Comparison of ENCODE assay signal across 10 cellular contexts in the genomic region with DNA sequence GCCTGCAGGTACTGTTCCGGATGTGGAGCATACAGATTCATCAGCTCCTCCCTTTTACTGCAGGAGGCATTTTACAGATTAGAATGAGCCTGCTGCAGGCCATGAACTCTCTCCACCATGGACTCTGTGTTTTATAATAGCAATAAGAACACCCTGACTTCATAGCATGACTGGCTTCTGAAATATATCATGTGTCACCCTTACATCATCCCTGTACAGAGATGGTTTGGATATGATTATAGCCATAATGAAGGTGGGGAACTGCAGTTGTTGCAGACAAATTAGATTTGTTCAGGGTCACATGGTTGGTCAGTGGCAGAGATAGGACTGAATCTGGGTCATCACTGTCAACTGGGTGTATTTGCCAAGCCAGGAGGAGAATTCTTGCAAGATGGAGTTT.
DNase-seq lines count a peak whose midpoint lies in the region; ATAC-seq and TF ChIP-seq lines count a peak whose summit lies in the region.
"Had no signal": no experiment of that assay in that cellular context is flagged by ENCODE, and none has a peak within 500 bp of the region (broad histone marks: within the 10 kb centered on the region; RNA-seq: fewer than 3 reads in every experiment).

No MANE protein-coding gene starts in this region.

- TF ChIP-seq CTCF in foreskin keratinocyte (conservative IDR thresholded peaks at IDR 0.05) (no peak), smooth muscle cell (IDR thresholded peaks at IDR 0.05; ENCODE audit: borderline replicate concordance, insufficient read depth, poor library complexity, severe bottlenecking) (no peak), coronary artery (IDR thresholded peaks at IDR 0.05) (no peak)

- no peak overlapping the region for H3K27ac Mint-ChIP-seq in activated naive CD8-positive, alpha-beta T cell treated with anti-CD3 and anti-CD28 coated beads, Interleukin-2, amount 50 U/mL, for 24 hours
- H3K27ac Mint-ChIP-seq in activated naive CD8-positive, alpha-beta T cell treated with anti-CD3 and anti-CD28 coated beads for 36 hours = no peak overlapping the region
- H3K27ac Mint-ChIP-seq in activated T-helper 17 cell treated with anti-CD3 and anti-CD28 coated beads, Interleukin-2, amount 50 U/mL, for 72 hours = no peak overlapping the region
- H3K27ac Mint-ChIP-seq: GM23338 had no signal

- peaks cover 21% of the 10 kb centered on the region for H3K4me1 Mint-ChIP-seq in activated naive CD8-positive, alpha-beta T cell treated with anti-CD3 and anti-CD28 coated beads, Interleukin-2, amount 50 U/mL, for 24 hours
- H3K4me1 Mint-ChIP-seq in activated naive CD8-positive, alpha-beta T cell treated with anti-CD3 and anti-CD28 coated beads for 36 hours = peaks cover 23% of the 10 kb centered on the region
- peaks cover 22% of the 10 kb centered on the region for H3K4me1 Mint-ChIP-seq in activated T-helper 17 cell treated with anti-CD3 and anti-CD28 coated beads, Interleukin-2, amount 50 U/mL, for 72 hours

- H3K27me3 Mint-ChIP-seq in activated naive CD8-positive, alpha-beta T cell treated with anti-CD3 and anti-CD28 coated beads, Interleukin-2, amount 50 U/mL, for 24 hours = no peaks in the 10 kb centered on the region
- no peaks in the 10 kb centered on the region for H3K27me3 Mint-ChIP-seq in activated naive CD8-positive, alpha-beta T cell treated with anti-CD3 and anti-CD28 coated beads for 36 hours
- no peaks in the 10 kb centered on the region for H3K27me3 Mint-ChIP-seq in activated T-helper 17 cell treated with anti-CD3 and anti-CD28 coated beads, Interleukin-2, amount 50 U/mL, for 72 hours

- H3K9me3 Mint-ChIP-seq in activated naive CD8-positive, alpha-beta T cell treated with anti-CD3 and anti-CD28 coated beads, Interleukin-2, amount 50 U/mL, for 24 hours = no peaks in the 10 kb centered on the region
- H3K9me3 Mint-ChIP-seq in activated naive CD8-positive, alpha-beta T cell treated with anti-CD3 and anti-CD28 coated beads for 36 hours = no peaks in the 10 kb centered on the region
- no peaks in the 10 kb centered on the region for H3K9me3 Mint-ChIP-seq in activated T-helper 17 cell treated with anti-CD3 and anti-CD28 coated beads, Interleukin-2, amount 50 U/mL, for 72 hours
- H3K9me3 Mint-ChIP-seq: GM23338 had no signal

- H3K4me3 Mint-ChIP-seq in activated naive CD8-positive, alpha-beta T cell treated with anti-CD3 and anti-CD28 coated beads, Interleukin-2, amount 50 U/mL, for 24 hours = no peak overlapping the region
- H3K4me3 Mint-ChIP-seq in activated naive CD8-positive, alpha-beta T cell treated with anti-CD3 and anti-CD28 coated beads for 36 hours = no peak overlapping the region
- H3K4me3 Mint-ChIP-seq in activated T-helper 17 cell treated with anti-CD3 and anti-CD28 coated beads, Interleukin-2, amount 50 U/mL, for 72 hours = no peak overlapping the region
- H3K4me3 Mint-ChIP-seq: GM23338 had no signal

- H3K36me3 Mint-ChIP-seq in activated naive CD8-positive, alpha-beta T cell treated with anti-CD3 and anti-CD28 coated beads, Interleukin-2, amount 50 U/mL, for 24 hours (ENCODE audit: low read depth) = no peaks in the 10 kb centered on the region
- H3K36me3 Mint-ChIP-seq in activated naive CD8-positive, alpha-beta T cell treated with anti-CD3 and anti-CD28 coated beads for 36 hours = peaks cover 8% of the 10 kb centered on the region
- peaks cover 23% of the 10 kb centered on the region for H3K36me3 Mint-ChIP-seq in activated T-helper 17 cell treated with anti-CD3 and anti-CD28 coated beads, Interleukin-2, amount 50 U/mL, for 72 hours (ENCODE audit: low read depth)

- peak; percentile 20 for ATAC-seq in activated naive CD8-positive, alpha-beta T cell treated with anti-CD3 and anti-CD28 coated beads, Interleukin-2, amount 50 U/mL, for 24 hours
- peak; percentile 57 for ATAC-seq in activated T-helper 17 cell treated with anti-CD3 and anti-CD28 coated beads, Interleukin-2, amount 50 U/mL, for 72 hours (replicated peaks)
- peak; percentile 90 for ATAC-seq in foreskin keratinocyte
- ATAC-seq: GM23338 had no signal

- H3K4me2 ChIP-seq in smooth muscle cell = no peak overlapping the region
- H3K4me2 ChIP-seq: GM23338 had no signal

- H4K20me1 ChIP-seq in smooth muscle cell (ENCODE audit: low read depth) = peaks cover 81% of the 10 kb centered on the region

- H3K4me1 ChIP-seq in foreskin keratinocyte (peaks cover 18% of the 10 kb centered on the region), smooth muscle cell (ENCODE audit: low read depth) (no peaks in the 10 kb centered on the region)

- H3K27me3 ChIP-seq in foreskin keratinocyte = no peaks in the 10 kb centered on the region
- H3K27me3 ChIP-seq in smooth muscle cell (ENCODE audit: low read depth) = no peaks in the 10 kb centered on the region
- H3K27me3 ChIP-seq: MG63 had no signal

- H3K79me2 ChIP-seq in smooth muscle cell (ENCODE audit: low read depth) = peaks cover 68% of the 10 kb centered on the region

- H3K36me3 ChIP-seq in smooth muscle cell (ENCODE audit: low read depth) = no peaks in the 10 kb centered on the region

- WGBS in smooth muscle cell (ENCODE audit: low lambda C conversion rate) = 79% methylated on average over 1 of the region's 1 CpG

- no peak overlapping the region for H3K9ac ChIP-seq in smooth muscle cell (ENCODE audit: low read depth)

- no peak for DNase-seq in activated naive CD8-positive, alpha-beta T cell treated with anti-CD3 and anti-CD28 coated beads, Interleukin-2, amount 50 U/mL, for 24 hours
- no peak for DNase-seq in activated naive CD8-positive, alpha-beta T cell treated with anti-CD3 and anti-CD28 coated beads for 36 hours
- DNase-seq in foreskin keratinocyte (peak in 1 of 2 donors; percentile 70), smooth muscle cell (lab: John Stamatoyannopoulos, UW; ENCODE audit: unreplicated experiment) (no peak), NCI-H774 (lab: John Stamatoyannopoulos, UW) (no peak), SHP77 treated with DMSO at 0.1 percent for 48 hours (lab: John Stamatoyannopoulos, UW) (no peak), coronary artery (ENCODE audit: low spot score) (no peak)
- DNase-seq: MG63 had no signal

- H2AFZ ChIP-seq in smooth muscle cell (ENCODE audit: low read depth) = no peak overlapping the region
- H2AFZ ChIP-seq: GM23338 had no signal

- H3K27ac ChIP-seq in foreskin keratinocyte = no peak overlapping the region
- H3K27ac ChIP-seq in smooth muscle cell (ENCODE audit: low read depth) = peak overlapping the region; percentile 27
- no peak overlapping the region for H3K27ac ChIP-seq in coronary artery

- H3K4me3 ChIP-seq in smooth muscle cell = no peak overlapping the region
- no peak overlapping the region for H3K4me3 ChIP-seq in coronary artery
- H3K4me3 ChIP-seq: GM23338, MG63 had no signal

- H3F3A ChIP-seq in smooth muscle cell (ENCODE audit: low read depth) = no peaks in the 10 kb centered on the region

- no peaks in the 10 kb centered on the region for H3K9me3 ChIP-seq in smooth muscle cell (replicated peaks; ENCODE audit: low read depth)
- H3K9me3 ChIP-seq: MG63 had no signal

Comparison
In these comparisons a context has a peak if more than half of its experiments do, and no peak if none do; other contexts are left out.
1. ATAC-seq: peak in every context shown above with its lines; median percentile 90 in foreskin keratinocyte; 57 in activated T-helper 17 cell treated with anti-CD3 and anti-CD28 coated beads, Interleukin-2, amount 50 U/mL, for 72 hours; 20 in activated naive CD8-positive, alpha-beta T cell treated with anti-CD3 and anti-CD28 coated beads, Interleukin-2, amount 50 U/mL, for 24 hours.